ENCODE assay signal across 10 cellular contexts in genomic region chr1:959730-960039, GRCh38. TPM values are rescaled to one million over a fixed set of nuclear protein-coding genes. Genes with fewer than 3 reads are reported as not detected.
DNase-seq lines count a peak whose midpoint lies in the region; ATAC-seq, FAIRE-seq and TF ChIP-seq lines count a peak whose summit lies in the region.
"Had no signal": no experiment of that assay in that cellular context is flagged by ENCODE, and none has a peak within 500 bp of the region (broad histone marks: within the 10 kb centered on the region; RNA-seq: fewer than 3 reads in every experiment).

No MANE protein-coding gene starts in this region.

- peak overlapping the region; percentile 89 for H3K4me3 Mint-ChIP-seq in memory B cell

- H3K36me3 Mint-ChIP-seq in memory B cell = peaks cover 19% of the 10 kb centered on the region

- peaks cover 23 to 34% of the 10 kb centered on the region in 2 donors for H3K36me3 ChIP-seq in ascending aorta
- peaks cover 34% of the 10 kb centered on the region for H3K36me3 ChIP-seq in thymus (ENCODE audit: control insufficient read depth, insufficient read depth)

- no peaks in the 10 kb centered on the region for H3K27me3 Mint-ChIP-seq in memory B cell

- H3K4me1 Mint-ChIP-seq in memory B cell = peaks cover 14% of the 10 kb centered on the region

- TF ChIP-seq CTCF in ascending aorta (IDR thresholded peaks at IDR 0.05) = no peak

- ATAC-seq in memory B cell (ENCODE audit: low read depth) = no peak

- peaks cover 8 to 27% of the 10 kb centered on the region in 2 donors for H3K4me1 ChIP-seq in ascending aorta
- peaks cover 13% of the 10 kb centered on the region for H3K4me1 ChIP-seq in thymus (ENCODE audit: control insufficient read depth, insufficient read depth, low read length)

- no peak overlapping the region for H3K27ac ChIP-seq in ascending aorta
- H3K27ac ChIP-seq in thymus (ENCODE audit: low read depth) = no peak overlapping the region

- H3K9me3 ChIP-seq in ascending aorta (no peaks in the 10 kb centered on the region), thymus (ENCODE audit: control insufficient read depth) (no peaks in the 10 kb centered on the region)

- H3K4me3 ChIP-seq in ascending aorta (peak overlapping the region; percentile 89 to 92), thymus (ENCODE audit: low read length) (peak overlapping the region; percentile 92)

- 36% methylated on average over 40 of the region's 40 CpGs for WGBS in thymus

- intact Hi-C loops in ascending aorta (cut with DNase I) = loop anchor here (1.0 to 5.0 kb wide), 5 partner anchors 19 to 60 kb away; partner anchors contain the start of genes HES4 and SAMD11

- no peak for FAIRE-seq in GM19239 (lab: Jason Lieb, UNC)

- H3K27me3 ChIP-seq in ascending aorta (no peaks in the 10 kb centered on the region), thymus (ENCODE audit: control insufficient read depth, insufficient read depth) (peaks cover 5% of the 10 kb centered on the region)

- peak; percentile 78 for DNase-seq in activated CD8-positive, alpha-beta memory T cell treated with anti-CD3 and anti-CD28 coated beads for 24 hours
- DNase-seq in activated CD8-positive, alpha-beta memory T cell treated with anti-CD3 and anti-CD28 coated beads, Interleukin-2, amount 50 U/mL, for 4 hours = no peak
- DNase-seq in ascending aorta (ENCODE audit: low spot score in 2 of 2) (no peak), memory B cell (ENCODE audit: low spot score in 2 of 2) (no peak), GM19239 (ENCODE audit: insufficient read length, low spot score) (no peak), COLO668 (lab: John Stamatoyannopoulos, UW; ENCODE audit: unreplicated experiment) (no peak), midbrain (lab: John Stamatoyannopoulos, UW) (no peak)

- peak overlapping the region; percentile 76 for H3K27ac Mint-ChIP-seq in memory B cell

- H3K9me3 Mint-ChIP-seq in memory B cell = no peaks in the 10 kb centered on the region

RNA-seq across cellular contexts. Expression of gene NOC2L, which starts 0.6 kb away (rescaled TPM):
- total RNA-seq in ascending aorta = 33.2 TPM
- 74.3 TPM for polyA plus RNA-seq in thymus

RNA-seq across cellular contexts. Expression of gene KLHL17, which starts 0.7 kb away (rescaled TPM):
- 16.6 TPM for total RNA-seq in ascending aorta
- 34.5 TPM for polyA plus RNA-seq in thymus

RNA-seq across cellular contexts. Expression of gene PLEKHN1, which starts 6.6 kb away (rescaled TPM):
- not detected for total RNA-seq in ascending aorta
- 1.7 TPM for polyA plus RNA-seq in thymus

RNA-seq across cellular contexts. Expression of gene PERM1, which starts 22.2 kb away (rescaled TPM):
- total RNA-seq in ascending aorta = not detected
- polyA plus RNA-seq in thymus = 0.59 TPM
- polyA plus RNA-seq: BJ had no signal

RNA-seq across cellular contexts. Expression of gene SAMD11, which starts 36.0 kb away (rescaled TPM):
- 9.7 TPM for total RNA-seq in ascending aorta
- polyA plus RNA-seq in thymus = 1.7 TPM
- total RNA-seq: SK-MEL-5 had no signal
